Comparison of ENCODE assay signal across 8 cellular contexts in the genomic region with DNA sequence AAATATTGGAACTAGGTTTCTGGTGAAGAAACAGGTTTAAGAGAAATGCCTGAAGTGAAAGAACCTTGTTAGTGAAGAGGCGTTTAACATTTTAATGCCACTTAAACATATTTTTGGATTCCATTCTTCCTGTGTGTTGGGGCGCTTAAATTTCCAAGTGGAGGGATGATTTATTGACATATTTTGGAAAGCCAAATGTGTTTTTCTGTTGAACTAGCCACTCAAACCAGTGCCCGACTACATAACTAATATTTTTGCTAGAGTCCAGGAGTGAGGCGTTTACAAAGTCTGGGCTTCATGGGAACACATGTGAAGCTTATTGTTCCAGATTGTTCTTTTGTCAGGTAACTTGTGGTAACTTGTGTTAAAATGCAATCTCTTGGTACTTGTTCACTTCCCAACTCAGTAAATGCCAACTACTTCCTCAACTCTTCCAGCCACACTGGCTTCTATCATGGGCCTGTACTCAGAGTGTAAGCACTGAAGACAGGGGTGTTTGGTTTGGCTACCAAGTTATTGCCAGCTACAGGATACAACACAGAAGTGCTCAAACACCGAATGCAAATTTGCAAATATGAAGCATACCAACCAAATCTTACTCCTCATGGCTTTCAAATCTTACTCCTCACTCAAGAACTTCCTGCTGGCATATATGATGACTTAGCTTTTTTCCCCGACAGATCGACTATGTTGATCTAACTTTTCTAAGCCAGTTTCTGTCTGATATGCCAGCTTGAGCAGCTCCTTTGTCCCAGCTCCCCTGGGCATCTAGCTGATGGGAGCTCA. TPM values are rescaled to one million over a fixed set of nuclear protein-coding genes. Genes with fewer than 3 reads are reported as not detected.
A peak's percentile ranks its signal among the peaks of the same experiment; 100 is the strongest.
DNase-seq lines count a peak whose midpoint lies in the region; ATAC-seq and TF ChIP-seq lines count a peak whose summit lies in the region.

No MANE protein-coding gene starts in this region.

- H3K4me1 ChIP-seq in mesodermal cell (ENCODE audit: control insufficient read depth, insufficient read depth, low read length, poor library complexity, severe bottlenecking): peaks cover 3% of the 10 kb centered on the region

- no peak for DNase-seq in AG10803 (ENCODE audit: low read depth)
- no peak for DNase-seq in astrocyte of the spinal cord (ENCODE audit: low read depth, low spot score)
- DNase-seq in NCI-H1436 (lab: John Stamatoyannopoulos, UW): no peak
- no peak for DNase-seq in activated gamma-delta T cell (lab: John Stamatoyannopoulos, UW)
- DNase-seq in A172 (ENCODE audit: low spot score): no peak

- H3K27ac Mint-ChIP-seq in IgD-negative memory B cell: peak overlapping the region; percentile 95 to 100 (median 97)

- peaks cover 54% of the 10 kb centered on the region for H3K36me3 Mint-ChIP-seq in IgD-negative memory B cell

- WGBS in mesodermal cell (ENCODE audit: insufficient coverage in 2 of 2), 2 experiments: 4 to 10% methylated on average over 2 to 3 of the region's 7 CpGs

- H3K36me3 ChIP-seq in mesodermal cell (ENCODE audit: control insufficient read depth, insufficient read depth, low read length): peaks cover 74% of the 10 kb centered on the region

- peak overlapping the region; percentile 95 for H3K27ac ChIP-seq in mesodermal cell (ENCODE audit: low read depth, low read length, severe bottlenecking)

- ATAC-seq in HG03139 (IDR thresholded peaks at IDR 0.05; ENCODE audit: unreplicated experiment): no peak

- peaks cover 2% of the 10 kb centered on the region for H3K27me3 Mint-ChIP-seq in IgD-negative memory B cell

- H3K9me3 Mint-ChIP-seq in IgD-negative memory B cell: peaks cover 5 to 43% (median 36%) of the 10 kb centered on the region in 3 donors

- H3K4me3 ChIP-seq in AG10803 (ENCODE audit: low read length): peak overlapping the region; percentile 100
- peak overlapping the region; percentile 97 for H3K4me3 ChIP-seq in astrocyte of the spinal cord (ENCODE audit: low read depth, low read length)
- peak overlapping the region; percentile 89 for H3K4me3 ChIP-seq in mesodermal cell (ENCODE audit: extremely low read depth, insufficient read depth, low read length, poor library complexity, severe bottlenecking)

- peaks cover 57 to 69% (median 61%) of the 10 kb centered on the region in 3 donors for H3K4me1 Mint-ChIP-seq in IgD-negative memory B cell

- peaks cover 24% of the 10 kb centered on the region for H3K9me3 ChIP-seq in mesodermal cell (ENCODE audit: control insufficient read depth, low read length)

- TF ChIP-seq CTCF in AG10803 (conservative IDR thresholded peaks at IDR 0.05; ENCODE audit: low read length) (no peak), astrocyte of the spinal cord (IDR thresholded peaks at IDR 0.05; ENCODE audit: low read depth, low read length) (no peak)

- in situ Hi-C loops in astrocyte of the spinal cord (cut with HindIII; ENCODE audit: low sequenced_read_pairs): no loop called here

- peak overlapping the region; percentile 93 to 99 (median 98) for H3K4me3 Mint-ChIP-seq in IgD-negative memory B cell

RNA-seq across cellular contexts. Expression of a gene that starts 2.0 kb away (rescaled TPM):
- 45.2 TPM for polyA plus RNA-seq in IgD-negative memory B cell
- 8.4 TPM for polyA plus RNA-seq in mesodermal cell (2013, experiment 1 of 2)
- 7.6 TPM for polyA plus RNA-seq in mesodermal cell (2013, experiment 2 of 2)
- 33.8 and 34.2 TPM in 2 replicates for total RNA-seq in A172 (2014; rRNA removed; shearing (Covaris generic))
